ENCODE assay signal across 8 cellular contexts in the genomic region with DNA sequence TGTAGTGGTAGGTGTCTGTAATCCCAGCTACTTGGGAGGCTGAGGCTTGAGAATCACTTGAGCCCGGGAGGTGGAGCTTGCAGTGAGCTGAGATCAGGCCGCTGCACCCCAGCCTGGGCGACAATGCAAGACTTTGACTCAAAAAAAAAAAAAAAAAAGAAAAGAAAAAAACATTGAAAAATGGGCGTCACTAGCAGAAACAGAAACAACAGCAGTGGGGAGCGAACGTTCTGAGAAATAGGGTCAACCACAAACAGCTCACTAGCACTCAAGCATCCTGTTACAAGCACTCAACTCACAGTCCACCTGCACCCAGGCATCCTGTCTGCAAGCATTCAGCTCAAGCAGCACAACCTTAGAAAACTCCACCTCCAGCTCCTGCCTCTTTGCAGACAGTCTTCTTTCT. TPM values are rescaled to one million over a fixed set of nuclear protein-coding genes. Genes with fewer than 3 reads are reported as not detected.
A peak's percentile ranks its signal among the peaks of the same experiment; 100 is the strongest.
DNase-seq lines count a peak whose midpoint lies in the region; ATAC-seq, FAIRE-seq and TF ChIP-seq lines count a peak whose summit lies in the region.

No MANE protein-coding gene starts in this region.

- no peak overlapping the region for H2BK15ac ChIP-seq in H9 (ENCODE audit: low read depth, low read length)

- H3K4me3 Mint-ChIP-seq in H9 = no peak overlapping the region
- H3K4me3 Mint-ChIP-seq in type B pancreatic cell = no peak overlapping the region

- WGBS in H9 (ENCODE audit: extremely low coverage, insufficient read length, low lambda C conversion rate) = no CpG with 5 or more reads among the region's 6 CpGs

- H3K9ac ChIP-seq in H9 (ENCODE audit: extremely low read depth, insufficient read length, low read length) = no peak overlapping the region

- no peak overlapping the region for H3K4ac ChIP-seq in H9 (ENCODE audit: low read depth, low read length)

- no peak overlapping the region for H3T11ph ChIP-seq in H9 (ENCODE audit: low read length)

- no peak overlapping the region for H4K8ac ChIP-seq in H9 (replicated peaks; ENCODE audit: insufficient read length, low read depth, low read length)

- H3K27me3 ChIP-seq in H9 (ENCODE audit: insufficient read depth, low read length) (no peaks in the 10 kb centered on the region), uterus (no peaks in the 10 kb centered on the region)

- H3K18ac ChIP-seq in H9 (ENCODE audit: insufficient read length, low read depth, low read length) = no peak overlapping the region

- H3K27ac ChIP-seq in H9 (ENCODE audit: insufficient read length, low read depth, low read length) (no peak overlapping the region), uterus (no peak overlapping the region)

- no peaks in the 10 kb centered on the region for H3K9me3 Mint-ChIP-seq in H9
- no peaks in the 10 kb centered on the region for H3K9me3 Mint-ChIP-seq in type B pancreatic cell

- no peaks in the 10 kb centered on the region; the same call in 1 of the 2 replicates for H3K4me1 ChIP-seq in H9 (ENCODE audit: insufficient read depth, low read length)
- no peaks in the 10 kb centered on the region for H3K4me1 ChIP-seq in uterus

- TF ChIP-seq POLR2A in NB4 (IDR thresholded peaks at IDR 0.05; ENCODE audit: extremely low read depth, insufficient read length) (no peak), uterus (IDR thresholded peaks at IDR 0.05) (no peak), H54 (IDR thresholded peaks at IDR 0.05; ENCODE audit: low read depth, low read length) (no peak)

- no peak overlapping the region for H2BK120ac ChIP-seq in H9 (ENCODE audit: low read depth, low read length, poor library complexity, severe bottlenecking)

- ATAC-seq in GM18502 (IDR thresholded peaks at IDR 0.05; ENCODE audit: poor library complexity, unreplicated experiment) = peak; percentile 94
- ATAC-seq in left colon = peak; percentile 40

- no peaks in the 10 kb centered on the region for H4K20me1 ChIP-seq in H9 (ENCODE audit: control insufficient read depth, insufficient read depth, insufficient read length)

- H2BK20ac ChIP-seq in H9 (ENCODE audit: low read depth, low read length, poor library complexity, severe bottlenecking) = no peak overlapping the region

- peak; percentile 58 for DNase-seq in H9
- DNase-seq in NB4 (ENCODE audit: low read depth) = peak; percentile 92
- peak; percentile 70 to 77 for DNase-seq in activated CD4-positive, alpha-beta T cell treated with anti-CD3 and anti-CD28 coated beads, Interleukin-2, amount 50 U/mL, for 48 hours
- DNase-seq in left colon = peak; percentile 36 to 46
- no peak for DNase-seq in type B pancreatic cell (ENCODE audit: extremely low spot score, unreplicated experiment)
- DNase-seq in uterus = no peak
- no peak for DNase-seq in H54 (ENCODE audit: insufficient read length, low spot score)

- H3K9me3 ChIP-seq in H9 (ENCODE audit: control insufficient read depth, low read depth, low read length) (no peaks in the 10 kb centered on the region), uterus (no peaks in the 10 kb centered on the region)

- TF ChIP-seq CTCF in H9 (conservative IDR thresholded peaks at IDR 0.05) = no peak
- no peak for TF ChIP-seq CTCF in NB4 (IDR thresholded peaks at IDR 0.05; ENCODE audit: low read depth, low read length)
- no peak for TF ChIP-seq CTCF in type B pancreatic cell (conservative IDR thresholded peaks at IDR 0.05)
- TF ChIP-seq CTCF in uterus (IDR thresholded peaks at IDR 0.05) = no peak

- H3K79me1 ChIP-seq in H9 (ENCODE audit: insufficient read depth, low read depth, low read length, poor library complexity, severe bottlenecking) = no peaks in the 10 kb centered on the region

- H3K27me3 Mint-ChIP-seq in H9 (ENCODE audit: low read depth) (no peaks in the 10 kb centered on the region), type B pancreatic cell (no peaks in the 10 kb centered on the region)

- no peak for FAIRE-seq in H54 (lab: Jason Lieb, UNC)

- H3K27ac Mint-ChIP-seq in H9 = peak overlapping the region in 2 of 3 experiments; percentile 63 to 73; a peak in 2 of 7 replicates
- H3K27ac Mint-ChIP-seq in type B pancreatic cell = peak overlapping the region; percentile 4

- no peak overlapping the region for H2BK5ac ChIP-seq in H9 (ENCODE audit: insufficient read length, low read length)

- H3K36me3 Mint-ChIP-seq in H9 (ENCODE audit: insufficient read depth in 1 of 3, low read depth in 3 of 3) = peaks cover 4 to 19% (median 15%) of the 10 kb centered on the region in 3 experiments; a peak in 5 of 7 replicates
- H3K36me3 Mint-ChIP-seq in type B pancreatic cell = no peaks in the 10 kb centered on the region

- no peaks in the 10 kb centered on the region for H3K23me2 ChIP-seq in H9 (ENCODE audit: insufficient read length, low read depth, low read length, poor library complexity, severe bottlenecking)

- no peak overlapping the region for H3K4me2 ChIP-seq in H9 (ENCODE audit: insufficient read depth, insufficient read length, low read length)

- no peak overlapping the region for H3K23ac ChIP-seq in H9 (ENCODE audit: insufficient read length, low read depth, low read length)

- intact Hi-C loops in left colon (cut with DNase I, micrococcal nuclease) (no loop called here), uterus (cut with DNase I; ENCODE audit: low total_unique reads) (no loop called here)

- no peak overlapping the region for H2AK5ac ChIP-seq in H9 (ENCODE audit: insufficient read length, low read length)

- H3K4me3 ChIP-seq in NB4 (ENCODE audit: low read depth, low read length) (no peak overlapping the region), uterus (no peak overlapping the region)

- H3K14ac ChIP-seq in H9 (ENCODE audit: insufficient read depth, low read length) = no peak overlapping the region

- no peak overlapping the region for H4K5ac ChIP-seq in H9 (ENCODE audit: insufficient read length, low read depth, low read length)

- no peak overlapping the region for H4K91ac ChIP-seq in H9 (ENCODE audit: insufficient read length, low read depth, low read length)

- H2BK12ac ChIP-seq in H9 (ENCODE audit: insufficient read length, low read depth, low read length) = no peak overlapping the region

- H3K79me2 ChIP-seq in H9 (ENCODE audit: insufficient read depth, low read length) = no peaks in the 10 kb centered on the region

- peaks cover 13 to 17% of the 10 kb centered on the region in 2 experiments for H3K4me1 Mint-ChIP-seq in H9
- H3K4me1 Mint-ChIP-seq in type B pancreatic cell (ENCODE audit: unreplicated experiment) = peaks cover 19% of the 10 kb centered on the region

- H3K56ac ChIP-seq in H9 (ENCODE audit: insufficient read length, low read depth, low read length) = no peak overlapping the region

- no peak overlapping the region for H2AFZ ChIP-seq in H9 (ENCODE audit: low read length)

- H3K36me3 ChIP-seq in uterus = no peaks in the 10 kb centered on the region

RNA-seq across cellular contexts. Expression of a gene that starts 17.2 kb away (rescaled TPM):
- total RNA-seq in H9 (2021) = 12.5 and 14.7 TPM in 2 replicates
- 10 to 100 TPM; 46.3 to 55.6 TPM for total RNA-seq in left colon
- 9.9 and 18.8 TPM in 2 replicates for total RNA-seq in type B pancreatic cell (ENCODE audit: low replicate concordance)
- total RNA-seq in uterus = 10 to 100 TPM in 2 of 4 donors, 1 to 10 TPM in 2; 1.5 to 17.7 (median 10.9) TPM

RNA-seq across cellular contexts. Expression of a gene that starts 45.3 kb away (rescaled TPM):
- 40.4 and 41.8 TPM in 2 replicates for total RNA-seq in H9 (2021)
- 100 to 1,000 TPM; 231 to 527 TPM for total RNA-seq in left colon
- total RNA-seq in type B pancreatic cell (ENCODE audit: low replicate concordance) = 44.6 and 48.1 TPM in 2 replicates
- 100 to 1,000 TPM in 1 of 4 donors, 10 to 100 TPM in 3; 37.5 to 187 (median 54.8) TPM for total RNA-seq in uterus

Comparison
In these comparisons a context has a peak if more than half of its experiments do, and no peak if none do; other contexts are left out.
1. DNase-seq: peak in H9 (single experiment), NB4 (single experiment), activated CD4-positive, alpha-beta T cell treated with anti-CD3 and anti-CD28 coated beads, Interleukin-2, amount 50 U/mL, for 48 hours (2 of 2) and left colon (2 of 2); none in type B pancreatic cell (single experiment), uterus (0 of 2) and H54 (single experiment).